3 cellular contexts compared by ENCODE assay signal in the genomic region with DNA sequence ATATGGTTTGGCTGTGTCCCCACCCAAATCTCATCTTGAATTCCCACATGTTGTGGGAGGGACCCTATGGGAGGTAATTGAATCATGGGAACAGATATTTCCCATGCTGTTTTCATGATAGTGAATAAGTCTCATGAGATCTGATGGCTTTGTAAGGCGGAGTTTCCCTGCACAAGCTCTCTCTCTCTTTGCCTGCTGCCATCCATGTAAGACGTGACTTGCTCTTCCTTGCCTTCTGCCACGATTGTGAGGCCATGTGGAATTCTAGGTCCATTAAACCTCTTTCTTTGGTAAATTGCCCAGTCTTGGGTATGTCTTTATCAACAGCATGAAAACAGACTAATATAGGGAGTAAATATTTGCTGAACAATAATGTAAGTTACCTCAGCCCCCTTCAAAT. TPM values are rescaled to one million over a fixed set of nuclear protein-coding genes. Genes with fewer than 3 reads are reported as not detected.
"Had no signal": no experiment of that assay in that cellular context is flagged by ENCODE, and none has a peak within 500 bp of the region (broad histone marks: within the 10 kb centered on the region; RNA-seq: fewer than 3 reads in every experiment).

No MANE protein-coding gene starts in this region.

RNA-seq across cellular contexts. Expression of a gene that starts 4.2 kb away (rescaled TPM):
- total RNA-seq: dermis blood vessel endothelial cell, endothelial cell of umbilical vein, glomerular endothelial cell had no signal
